In genomic region chr10:71750124-71750841, GRCh38 we compare ENCODE assay signal across 11 cellular contexts. TPM values are rescaled to one million over a fixed set of nuclear protein-coding genes. Genes with fewer than 3 reads are reported as not detected.
A peak's percentile ranks its signal among the peaks of the same experiment; 100 is the strongest.
DNase-seq lines count a peak whose midpoint lies in the region; ATAC-seq and TF ChIP-seq lines count a peak whose summit lies in the region.
"Had no signal": no experiment of that assay in that cellular context is flagged by ENCODE, and none has a peak within 500 bp of the region (broad histone marks: within the 10 kb centered on the region; RNA-seq: fewer than 3 reads in every experiment).

No MANE protein-coding gene starts in this region.

- DNase-seq in NOMO-1 treated with dmso at 0.1 percent for 144 hours (lab: John Stamatoyannopoulos, UW; ENCODE audit: unreplicated experiment), result peak; percentile 88
- no peak for DNase-seq in HEK293T (ENCODE audit: extremely low spot score)
- no peak for DNase-seq in Caco-2
- DNase-seq: NCI-H446, SW 1271 had no signal

- peaks cover 100% of the 10 kb centered on the region for H3K4me1 Mint-ChIP-seq in dendritic cell treated with granulocyte-macrophage colony-stimulating factor and Interleukin-4, amounts not matched to agents 40 ng/mL and 50 ng/mL, for 4 days (ENCODE audit: low read depth)
- H3K4me1 Mint-ChIP-seq in Caco-2 (ENCODE audit: low read depth, unreplicated experiment), result peaks cover 43% of the 10 kb centered on the region

- CTCF ChIA-PET in HEK293 (lab: Yijun Ruan, JAX), result no interaction called here
- CTCF ChIA-PET in HEK293T (lab: Yijun Ruan, JAX), result interaction anchor here (1.2 kb wide), 1 partner anchor 14 kb away, joined by 3 read pairs; no protein-coding TSS in a partner anchor
- CTCF ChIA-PET in Caco-2 (lab: Charles Lee), result no interaction called here

- H3K9me3 ChIP-seq in HEK293 (ENCODE audit: control insufficient read depth, insufficient read depth, low read depth, low read length) (no peaks in the 10 kb centered on the region), neutrophil (no peaks in the 10 kb centered on the region), Caco-2 (no peaks in the 10 kb centered on the region)

- peaks cover 61% of the 10 kb centered on the region for H3K36me3 Mint-ChIP-seq in dendritic cell treated with granulocyte-macrophage colony-stimulating factor and Interleukin-4, amounts not matched to agents 40 ng/mL and 50 ng/mL, for 4 days (ENCODE audit: low read depth)
- peaks cover 27% of the 10 kb centered on the region for H3K36me3 Mint-ChIP-seq in Caco-2 (ENCODE audit: insufficient read depth, unreplicated experiment)

- peak overlapping the region; percentile 36 for H3K4me3 Mint-ChIP-seq in dendritic cell treated with granulocyte-macrophage colony-stimulating factor and Interleukin-4, amounts not matched to agents 40 ng/mL and 50 ng/mL, for 4 days
- H3K4me3 Mint-ChIP-seq in Caco-2 (ENCODE audit: unreplicated experiment), result no peak overlapping the region

- H3K27me3 ChIP-seq in neutrophil, result no peaks in the 10 kb centered on the region
- no peaks in the 10 kb centered on the region for H3K27me3 ChIP-seq in Caco-2 (replicated peaks; ENCODE audit: control insufficient read depth, insufficient read depth, low read length)

- no peak overlapping the region for H3K4me3 ChIP-seq in HEK293 (ENCODE audit: low read depth, low read length)
- peak overlapping the region; percentile 56 to 64 for H3K4me3 ChIP-seq in neutrophil (ENCODE audit: low read depth in 1 of 2, low read length in 1 of 2)
- H3K4me3 ChIP-seq in Caco-2 (ENCODE audit: low read depth, low read length), result no peak overlapping the region

- H3K27ac ChIP-seq in HEK293 (ENCODE audit: extremely low read depth, low read depth, low read length) (no peak overlapping the region), neutrophil (peak overlapping the region; percentile 99)
- H3K27ac ChIP-seq: parathyroid adenoma had no signal

- H3K9me3 Mint-ChIP-seq in dendritic cell treated with granulocyte-macrophage colony-stimulating factor and Interleukin-4, amounts not matched to agents 40 ng/mL and 50 ng/mL, for 4 days, result no peaks in the 10 kb centered on the region
- H3K9me3 Mint-ChIP-seq in Caco-2 (ENCODE audit: unreplicated experiment), result no peaks in the 10 kb centered on the region

- intact Hi-C loops in dendritic cell treated with granulocyte-macrophage colony-stimulating factor and Interleukin-4, amounts not matched to agents 40 ng/mL and 50 ng/mL, for 4 days (cut with micrococcal nuclease), result no loop called here
- intact Hi-C loops in Caco-2 (cut with micrococcal nuclease; ENCODE audit: unreplicated experiment), result no loop called here

- TF ChIP-seq CTCF in HEK293 (tag by site-specific recombination; IDR thresholded peaks at IDR 0.05) (no peak), neutrophil (IDR thresholded peaks at IDR 0.05) (no peak), Caco-2 (IDR thresholded peaks at IDR 0.05; ENCODE audit: insufficient read depth in 1 of 2, low read depth in 1 of 2, low read length in 1 of 2, severe bottlenecking in 1 of 2, unreplicated experiment in 1 of 2) (no peak)

- H3K4me1 ChIP-seq in HEK293 (ENCODE audit: control insufficient read depth, insufficient read depth, low read length), result no peaks in the 10 kb centered on the region
- peaks cover 100% of the 10 kb centered on the region in 2 experiments for H3K4me1 ChIP-seq in neutrophil (ENCODE audit: control insufficient read depth in 1 of 2, insufficient read depth in 1 of 2, low read depth in 1 of 2, low read length in 1 of 2)
- peaks cover 49% of the 10 kb centered on the region for H3K4me1 ChIP-seq in Caco-2
- H3K4me1 ChIP-seq: parathyroid adenoma had no signal

- no peak for ATAC-seq in GM19324 (IDR thresholded peaks at IDR 0.05; ENCODE audit: low FRiP score, unreplicated experiment)

- H3K36me3 ChIP-seq in HEK293 (ENCODE audit: control insufficient read depth in 2 of 2, insufficient read depth in 1 of 2, low read length in 2 of 2), result no peaks in the 10 kb centered on the region
- H3K36me3 ChIP-seq in neutrophil, result peaks cover 91% of the 10 kb centered on the region
- peaks cover 1% of the 10 kb centered on the region; the same call in 1 of the 2 replicates for H3K36me3 ChIP-seq in Caco-2 (ENCODE audit: control insufficient read depth, insufficient read depth, low read length)

- POLR2A ChIA-PET in HEK293 (lab: Yijun Ruan, JAX), result no interaction called here
- POLR2A ChIA-PET in HEK293T (lab: Yijun Ruan, JAX), result no interaction called here
- POLR2A ChIA-PET in Caco-2 (lab: Charles Lee), result no interaction called here

- no peaks in the 10 kb centered on the region for H3K27me3 Mint-ChIP-seq in dendritic cell treated with granulocyte-macrophage colony-stimulating factor and Interleukin-4, amounts not matched to agents 40 ng/mL and 50 ng/mL, for 4 days
- no peaks in the 10 kb centered on the region for H3K27me3 Mint-ChIP-seq in Caco-2 (ENCODE audit: insufficient read depth, unreplicated experiment)

- BruUV-seq in Caco-2 (replicated peaks; lab: Mats Ljungman, UMichigan), result no TSS peak

- peak overlapping the region; percentile 88 for H3K27ac Mint-ChIP-seq in dendritic cell treated with granulocyte-macrophage colony-stimulating factor and Interleukin-4, amounts not matched to agents 40 ng/mL and 50 ng/mL, for 4 days
- no peak overlapping the region for H3K27ac Mint-ChIP-seq in Caco-2 (ENCODE audit: unreplicated experiment)

TF ChIP-seq in HEK293, 187 proteins besides CTCF, POLR2A, EP300 and RAD21 (continues in another document):
- TF ChIP-seq PRDM4 (tag by site-specific recombination; IDR thresholded peaks at IDR 0.05) (no peak), ZNF335 (tag by site-specific recombination; conservative IDR thresholded peaks at IDR 0.05) (no peak), SCRT2 (tag by site-specific recombination; IDR thresholded peaks at IDR 0.05) (peak; percentile 39; the same call in 1 of the 2 replicates), ZNF214 (tag by site-specific recombination; IDR thresholded peaks at IDR 0.05; ENCODE audit: borderline replicate concordance) (no peak), ZNF660 (tag by site-specific recombination; IDR thresholded peaks at IDR 0.05) (no peak)

TF ChIP-seq in HEK293T, 16 proteins besides CTCF, POLR2A, EP300 and RAD21:
- TF ChIP-seq ELF4 (IDR thresholded peaks at IDR 0.05), result no peak
- TF ChIP-seq FOXA1 (IDR thresholded peaks at IDR 0.05), result no peak

RNA-seq across cellular contexts. Expression of gene VSIR, which starts 23.0 kb away (rescaled TPM):
- 41.9 and 44.0 TPM in 2 replicates for total RNA-seq in Caco-2 (2022)

RNA-seq across cellular contexts. Expression of gene C10orf105, which starts 30.7 kb away (rescaled TPM):
- total RNA-seq in Caco-2 (2022), result not detected in 2 replicates
- total RNA-seq: dermis microvascular lymphatic vessel endothelial cell had no signal

Comparison
In these comparisons a context has a peak if more than half of its experiments do, and no peak if none do; other contexts are left out.
1. H3K4me3 ChIP-seq: peak in neutrophil (2 of 2); none in HEK293 (single experiment) and Caco-2 (single experiment).